In the genomic region with DNA sequence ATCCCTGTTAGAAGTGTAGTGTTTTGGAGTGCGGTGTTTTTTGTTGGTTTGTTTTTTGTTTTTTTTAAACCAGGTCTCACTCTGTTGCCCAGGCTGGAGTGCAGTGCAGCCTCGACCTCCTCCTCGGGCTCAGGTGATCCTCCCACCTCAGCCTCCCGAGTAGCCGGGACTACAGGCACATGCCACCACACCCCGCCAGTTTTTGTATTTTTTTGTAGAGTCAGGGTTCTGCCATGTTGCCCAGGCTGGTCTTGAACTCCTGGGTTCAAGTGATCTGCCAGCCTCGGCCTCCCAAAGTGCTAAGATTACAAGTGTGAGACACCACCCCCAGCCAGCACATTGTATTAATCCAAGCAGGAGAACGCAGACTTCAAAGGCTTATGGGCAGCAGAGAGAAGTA, we compare ENCODE assay signal across 11 cellular contexts. TPM values are rescaled to one million over a fixed set of nuclear protein-coding genes. Genes with fewer than 3 reads are reported as not detected.
DNase-seq lines count a peak whose midpoint lies in the region; ATAC-seq, FAIRE-seq and TF ChIP-seq lines count a peak whose summit lies in the region.
"Had no signal": no experiment of that assay in that cellular context is flagged by ENCODE, and none has a peak within 500 bp of the region (broad histone marks: within the 10 kb centered on the region; RNA-seq: fewer than 3 reads in every experiment).

No MANE protein-coding gene starts in this region.

- peaks cover 25% of the 10 kb centered on the region for H3K36me3 ChIP-seq in DND-41 (ENCODE audit: insufficient read depth, low read length)
- H3K36me3 ChIP-seq in Karpas-422 (ENCODE audit: insufficient read depth, low read length), result peaks cover 32% of the 10 kb centered on the region
- H3K36me3 ChIP-seq in astrocyte (ENCODE audit: insufficient read depth, low read length), result no peaks in the 10 kb centered on the region
- H3K36me3 ChIP-seq in neural progenitor cell, result no peaks in the 10 kb centered on the region
- H3K36me3 ChIP-seq: cardiac muscle cell, thyroid gland had no signal

- no peaks in the 10 kb centered on the region for H3K36me3 Mint-ChIP-seq in astrocyte (ENCODE audit: low read depth, unreplicated experiment)
- H3K36me3 Mint-ChIP-seq in neural progenitor cell, result peaks cover 6% of the 10 kb centered on the region

- H3K4me3 ChIP-seq in DND-41 (ENCODE audit: low read depth in 1 of 2, low read length in 2 of 2) (peak overlapping the region in 1 of 2 experiments; percentile 85; a peak in 3 of 4 replicates), Karpas-422 (ENCODE audit: low read length) (peak overlapping the region; percentile 67; the same call in 1 of the 2 replicates), astrocyte (ENCODE audit: insufficient read depth, low read depth, low read length) (no peak overlapping the region), neural progenitor cell (peak overlapping the region; percentile 45)

- H3K27me3 Mint-ChIP-seq in astrocyte (ENCODE audit: low read depth, unreplicated experiment), result peaks cover 8% of the 10 kb centered on the region
- peaks cover 4% of the 10 kb centered on the region for H3K27me3 Mint-ChIP-seq in neural progenitor cell (ENCODE audit: insufficient read depth, low read depth)

- H3F3A ChIP-seq in neural progenitor cell (ENCODE audit: low read depth), result no peaks in the 10 kb centered on the region

- H3K27me3 ChIP-seq in DND-41 (ENCODE audit: insufficient read depth, low read length, poor library complexity) (no peaks in the 10 kb centered on the region), Karpas-422 (ENCODE audit: low read length) (no peaks in the 10 kb centered on the region), astrocyte (ENCODE audit: insufficient read depth, low read length) (no peaks in the 10 kb centered on the region), neural progenitor cell (no peaks in the 10 kb centered on the region)
- H3K27me3 ChIP-seq: cardiac muscle cell, thyroid gland had no signal

- H3K4me1 ChIP-seq in DND-41 (ENCODE audit: insufficient read depth, low read length) (peaks cover 37% of the 10 kb centered on the region), Karpas-422 (ENCODE audit: low read length) (peaks cover 61% of the 10 kb centered on the region), astrocyte (ENCODE audit: insufficient read depth, low read length) (peaks cover 21% of the 10 kb centered on the region), neural progenitor cell (peaks cover 29% of the 10 kb centered on the region)

- H3K9ac ChIP-seq in DND-41 (ENCODE audit: low read depth, low read length) (peak overlapping the region; percentile 61), Karpas-422 (ENCODE audit: low read length) (peak overlapping the region; percentile 79), astrocyte (ENCODE audit: low read length) (no peak overlapping the region), neural progenitor cell (no peak overlapping the region)

- H2AFZ ChIP-seq in DND-41 (ENCODE audit: low read depth, low read length) (peak overlapping the region; percentile 70; the same call in 1 of the 2 replicates), Karpas-422 (ENCODE audit: low read length) (no peak overlapping the region), astrocyte (ENCODE audit: low read depth, low read length) (no peak overlapping the region), neural progenitor cell (replicated peaks) (no peak overlapping the region)

- H3K79me2 ChIP-seq in DND-41 (ENCODE audit: insufficient read depth, low read length) (peaks cover 45% of the 10 kb centered on the region), Karpas-422 (ENCODE audit: low read length) (peaks cover 37% of the 10 kb centered on the region), astrocyte (ENCODE audit: insufficient read depth, low read length) (peaks cover 38% of the 10 kb centered on the region), neural progenitor cell (ENCODE audit: low read depth) (peaks cover 43% of the 10 kb centered on the region)

- H3K9me2 ChIP-seq in Karpas-422 (replicated peaks; ENCODE audit: insufficient read depth, low read length), result no peaks in the 10 kb centered on the region

- H3K4me1 Mint-ChIP-seq in astrocyte (ENCODE audit: low read depth, unreplicated experiment) (peaks cover 18% of the 10 kb centered on the region), neural progenitor cell (peaks cover 33% of the 10 kb centered on the region)

- ATAC-seq in DND-41 (ENCODE audit: insufficient read depth, low read depth) (no peak), HG03175 (IDR thresholded peaks at IDR 0.05; ENCODE audit: unreplicated experiment) (no peak), HG02870 (IDR thresholded peaks at IDR 0.05; ENCODE audit: unreplicated experiment) (no peak)

- no peak overlapping the region for H3K27ac Mint-ChIP-seq in astrocyte (ENCODE audit: unreplicated experiment)
- peak overlapping the region; percentile 11 for H3K27ac Mint-ChIP-seq in neural progenitor cell

- TF ChIP-seq CTCF in DND-41 (IDR thresholded peaks at IDR 0.05; ENCODE audit: borderline replicate concordance, extremely low read depth, low read length, poor library complexity, severe bottlenecking), result no peak
- TF ChIP-seq CTCF in astrocyte (IDR thresholded peaks at IDR 0.05; ENCODE audit: insufficient read depth, low read depth, low read length), result no peak
- TF ChIP-seq CTCF in neural progenitor cell (IDR thresholded peaks at IDR 0.05), result no peak

- peak overlapping the region; percentile 92 for H3K4me3 Mint-ChIP-seq in astrocyte (ENCODE audit: unreplicated experiment)
- H3K4me3 Mint-ChIP-seq in neural progenitor cell, result peak overlapping the region; percentile 91

- no peaks in the 10 kb centered on the region for H3K9me3 ChIP-seq in DND-41 (ENCODE audit: insufficient read depth, low read length, severe bottlenecking)
- H3K9me3 ChIP-seq in Karpas-422 (ENCODE audit: low read length), result no peaks in the 10 kb centered on the region
- no peaks in the 10 kb centered on the region for H3K9me3 ChIP-seq in astrocyte (ENCODE audit: insufficient read depth, low read depth, low read length)
- no peaks in the 10 kb centered on the region for H3K9me3 ChIP-seq in neural progenitor cell (ENCODE audit: low read depth)
- H3K9me3 ChIP-seq: thyroid gland had no signal

- peak overlapping the region; percentile 83 for H3K4me2 ChIP-seq in DND-41 (ENCODE audit: insufficient read depth, low read length)
- peak overlapping the region; percentile 95 for H3K4me2 ChIP-seq in Karpas-422 (ENCODE audit: low read depth, low read length, poor library complexity, severe bottlenecking)
- peak overlapping the region; percentile 77 for H3K4me2 ChIP-seq in astrocyte (ENCODE audit: low read length)
- peak overlapping the region; percentile 73 for H3K4me2 ChIP-seq in neural progenitor cell

- DNase-seq in DND-41, result peak; percentile 21
- no peak for DNase-seq in Karpas-422
- no peak for DNase-seq in astrocyte (ENCODE audit: low read depth)
- no peak for DNase-seq in neural progenitor cell (ENCODE audit: low spot score)
- no peak for DNase-seq in putamen (ENCODE audit: low spot score)
- DNase-seq: NCI-H2171 treated with DMSO at 0.1 percent for 48 hours, SHP77 treated with DMSO at 0.1 percent for 48 hours, thyroid gland had no signal

- no peak for FAIRE-seq in astrocyte (lab: Jason Lieb, UNC)

- H3K9me3 Mint-ChIP-seq in astrocyte (ENCODE audit: unreplicated experiment), result peaks cover 2% of the 10 kb centered on the region
- H3K9me3 Mint-ChIP-seq in neural progenitor cell, result no peaks in the 10 kb centered on the region

- peaks cover 20% of the 10 kb centered on the region for H4K20me1 ChIP-seq in DND-41 (ENCODE audit: insufficient read depth, low read length)
- H4K20me1 ChIP-seq in Karpas-422 (ENCODE audit: insufficient read depth, low read depth, low read length), result peaks cover 27% of the 10 kb centered on the region
- peaks cover 29% of the 10 kb centered on the region for H4K20me1 ChIP-seq in astrocyte (ENCODE audit: insufficient read depth, low read length)
- peaks cover 24% of the 10 kb centered on the region for H4K20me1 ChIP-seq in neural progenitor cell (ENCODE audit: low read depth)

- H3K27ac ChIP-seq in DND-41 (ENCODE audit: low read length) (peak overlapping the region; percentile 59; the same call in 1 of the 2 replicates), Karpas-422 (ENCODE audit: low read length) (peak overlapping the region; percentile 90), astrocyte (ENCODE audit: low read depth, low read length) (no peak overlapping the region), neural progenitor cell (no peak overlapping the region)
- H3K27ac ChIP-seq: cardiac muscle cell had no signal

RNA-seq across cellular contexts. Expression of a gene that starts 1.3 kb away (rescaled TPM):
- total RNA-seq in Karpas-422 (2014; rRNA removed; shearing (Covaris generic); ENCODE audit: low replicate concordance), result 89.5 and 101 TPM in 2 replicates
- total RNA-seq in astrocyte (55.9 and 63.5 TPM in 2 replicates), neural progenitor cell (ENCODE audit: low replicate concordance) (31.6 and 58.9 TPM in 2 replicates)

Comparison
In these comparisons a context has a peak if more than half of its experiments do, and no peak if none do; other contexts are left out.
1. H3K27ac ChIP-seq: peak in DND-41 (single experiment) and Karpas-422 (single experiment); none in astrocyte (single experiment) and neural progenitor cell (single experiment).
2. H3K9ac ChIP-seq: peak in DND-41 (single experiment) and Karpas-422 (single experiment); none in astrocyte (single experiment) and neural progenitor cell (single experiment).
3. Peak in every context shown above with its lines, with median percentiles within 50 percentile points of each other: H3K4me2 ChIP-seq.